8 cellular contexts compared by ENCODE assay signal in genomic region chr17:39653662-39654331, GRCh38. TPM values are rescaled to one million over a fixed set of nuclear protein-coding genes. Genes with fewer than 3 reads are reported as not detected.
DNase-seq lines count a peak whose midpoint lies in the region; FAIRE-seq and TF ChIP-seq lines count a peak whose summit lies in the region.

No MANE protein-coding gene starts in this region.

- no peaks in the 10 kb centered on the region for H3K9me3 Mint-ChIP-seq in progenitor cell of endocrine pancreas (ENCODE audit: low read depth)

- DNase-seq in AG09309 (ENCODE audit: low read depth): no peak
- DNase-seq in GM19239 (ENCODE audit: insufficient read length, low spot score): peak; percentile 95
- peak; percentile 49 for DNase-seq in RWPE1 (ENCODE audit: low spot score)
- DNase-seq in activated gamma-delta T cell treated with anti-CD3 and anti-CD28 coated beads, Interleukin-2, amount 50 U/mL, for 16 hours (ENCODE audit: low read depth): peak; percentile 68
- DNase-seq in germinal center (ENCODE audit: low spot score): peak; percentile 85
- peak; percentile 51 for DNase-seq in progenitor cell of endocrine pancreas (ENCODE audit: low spot score, unreplicated experiment)
- no peak for DNase-seq in dedifferentiated amniotic fluid mesenchymal stem cell (ENCODE audit: extremely low spot score)
- DNase-seq in GF-D8 (lab: John Stamatoyannopoulos, UW): no peak

- H3K4me1 Mint-ChIP-seq in progenitor cell of endocrine pancreas (ENCODE audit: low read depth): peaks cover 19% of the 10 kb centered on the region

- no peak overlapping the region for H3K4me3 Mint-ChIP-seq in progenitor cell of endocrine pancreas (ENCODE audit: low read depth)

- peaks cover 2% of the 10 kb centered on the region for H3K36me3 Mint-ChIP-seq in progenitor cell of endocrine pancreas (ENCODE audit: insufficient read depth)

- CTCF ChIA-PET in RWPE1 (lab: Yijun Ruan, JAX): interaction anchor here (0.5 to 3.8 kb wide), 15 partner anchors 8 to 204 kb away, joined by 3 to 25 read pairs (median 5); partner anchors contain the start of genes PNMT, STARD3 and TCAP

- peak; percentile 91 for TF ChIP-seq CTCF in AG09309 (IDR thresholded peaks at IDR 0.05; ENCODE audit: control insufficient read depth, insufficient read depth, low read depth, low read length, missing control alignments)
- TF ChIP-seq CTCF in RWPE1 (conservative IDR thresholded peaks at IDR 0.05; ENCODE audit: low read depth): peak; percentile 80
- TF ChIP-seq CTCF in progenitor cell of endocrine pancreas (IDR thresholded peaks at IDR 0.05; ENCODE audit: unreplicated experiment): peak; percentile 74

- no peak overlapping the region; the same call in 1 of the 2 replicates for H3K27ac ChIP-seq in RWPE1

- peak overlapping the region; percentile 17 for H3K27ac Mint-ChIP-seq in progenitor cell of endocrine pancreas

- H3K4me3 ChIP-seq in AG09309 (ENCODE audit: control insufficient read depth, low read depth, low read length): no peak overlapping the region

- no peaks in the 10 kb centered on the region for H3K27me3 Mint-ChIP-seq in progenitor cell of endocrine pancreas

- FAIRE-seq in GM19239 (lab: Jason Lieb, UNC): peak; percentile 78

- POLR2A ChIA-PET in RWPE1 (lab: Yijun Ruan, JAX; ENCODE audit: low non-redundant PET): no interaction called here

RNA-seq across cellular contexts. Expression of gene TCAP, which starts 11.4 kb away (rescaled TPM):
- total RNA-seq in progenitor cell of endocrine pancreas: 1.8 and 2.7 TPM in 2 replicates

RNA-seq across cellular contexts. Expression of gene PNMT, which starts 14.5 kb away (rescaled TPM):
- 2.5 and 3.1 TPM in 2 replicates for total RNA-seq in progenitor cell of endocrine pancreas

RNA-seq across cellular contexts. Expression of gene STARD3, which starts 16.9 kb away (rescaled TPM):
- total RNA-seq in progenitor cell of endocrine pancreas: 57.0 and 62.5 TPM in 2 replicates

RNA-seq across cellular contexts. Expression of gene PPP1R1B, which starts 27.0 kb away (rescaled TPM):
- 0.89 TPM in 1 of 2 replicates, not detected in the other for total RNA-seq in progenitor cell of endocrine pancreas

RNA-seq across cellular contexts. Expression of gene PGAP3, which starts 34.1 kb away (rescaled TPM):
- total RNA-seq in progenitor cell of endocrine pancreas: 38.7 and 40.1 TPM in 2 replicates

Comparison
In these comparisons a context has a peak if more than half of its experiments do, and no peak if none do; other contexts are left out.
1. DNase-seq: peak in GM19239 (single experiment), RWPE1 (single experiment), activated gamma-delta T cell treated with anti-CD3 and anti-CD28 coated beads, Interleukin-2, amount 50 U/mL, for 16 hours (single experiment), germinal center (single experiment) and progenitor cell of endocrine pancreas (single experiment); none in AG09309 (single experiment), dedifferentiated amniotic fluid mesenchymal stem cell (single experiment) and GF-D8 (single experiment).
2. Peak in every context shown above with its lines, with median percentiles within 50 percentile points of each other: CTCF ChIP-seq.